Comparison of ENCODE assay signal across 8 cellular contexts in genomic region chrX:16445166-16445752, GRCh38.
DNase-seq lines count a peak whose midpoint lies in the region; ATAC-seq and TF ChIP-seq lines count a peak whose summit lies in the region.

No MANE protein-coding gene starts in this region.

- DNase-seq in MCF 10A (ENCODE audit: unreplicated experiment), result peak; percentile 70
- no peak for DNase-seq in breast epithelium (ENCODE audit: low spot score in 2 of 2)
- DNase-seq in OCI-LY7 (ENCODE audit: low spot score), result peak; percentile 48
- peak; percentile 3 for DNase-seq in activated effector memory CD4-positive, alpha-beta T cell treated with Interleukin-2 at 50 U/mL for 16 hours
- peak; percentile 10 to 34 (median 28) for DNase-seq in immature natural killer cell
- peak; percentile 10 for DNase-seq in stimulated activated CD8-positive, alpha-beta memory T cell treated with anti-CD3 and anti-CD28 coated beads, Interleukin-12 subunit alpha, Interleukin-12 subunit beta, amount 100 ng/mL, for 1 hour (ENCODE audit: low read depth)
- no peak for DNase-seq in tibial artery

- H3K9me2 ChIP-seq in OCI-LY7 (ENCODE audit: insufficient read depth, low read length), result no peaks in the 10 kb centered on the region

- H3K4me3 Mint-ChIP-seq in MCF 10A (ENCODE audit: unreplicated experiment) (no peak overlapping the region), immature natural killer cell (no peak overlapping the region)

- H3K27me3 ChIP-seq in breast epithelium (peaks cover 0 to 49% of the 10 kb centered on the region in 2 donors), tibial artery (no peaks in the 10 kb centered on the region)

- no peak overlapping the region for H2AFZ ChIP-seq in OCI-LY7 (ENCODE audit: low read length)

- peak; percentile 84 for TF ChIP-seq CTCF in MCF 10A (IDR thresholded peaks at IDR 0.05; ENCODE audit: unreplicated experiment)
- TF ChIP-seq CTCF in breast epithelium (IDR thresholded peaks at IDR 0.05), result peak in 1 of 3 donors; percentile 32
- peak; percentile 80 for TF ChIP-seq CTCF in OCI-LY7 (conservative IDR thresholded peaks at IDR 0.05; ENCODE audit: low read length)
- TF ChIP-seq CTCF in tibial artery (IDR thresholded peaks at IDR 0.05), result peak in 1 of 2 experiments; percentile 39

- intact Hi-C loops in MCF 10A (cut with micrococcal nuclease) (loop anchor here (2.0 to 10.0 kb wide), 2 partner anchors 322 to 510 kb away; partner anchors contain the start of gene GRPR), breast epithelium (cut with DNase I; ENCODE audit: low total_unique reads) (no loop called here), OCI-LY7 (cut with micrococcal nuclease; ENCODE audit: unreplicated experiment) (loop anchor here (2.0 to 10.0 kb wide), 2 partner anchors 514 to 680 kb away; no protein-coding TSS in a partner anchor), tibial artery (cut with DNase I; ENCODE audit: low total_unique reads) (no loop called here)

- peaks cover 45% of the 10 kb centered on the region for H3K27me3 Mint-ChIP-seq in MCF 10A (ENCODE audit: insufficient read depth, unreplicated experiment)
- H3K27me3 Mint-ChIP-seq in immature natural killer cell (ENCODE audit: low read depth in 3 of 3), result peaks cover 2 to 7% (median 5%) of the 10 kb centered on the region in 3 donors

- POLR2A ChIA-PET in MCF 10A (lab: Yijun Ruan, JAX) (interaction anchor here (1.3 kb wide), 1 partner anchor 39 kb away, joined by 4 read pairs; no protein-coding TSS in a partner anchor), OCI-LY7 (lab: Charles Lee) (no interaction called here)

- H3K4me1 ChIP-seq in breast epithelium, result no peaks in the 10 kb centered on the region
- H3K4me1 ChIP-seq in OCI-LY7 (ENCODE audit: insufficient read depth, low read length, poor library complexity, severe bottlenecking), result no peaks in the 10 kb centered on the region
- H3K4me1 ChIP-seq in tibial artery, result no peaks in the 10 kb centered on the region

- H3K27ac Mint-ChIP-seq in MCF 10A (ENCODE audit: low read depth, unreplicated experiment), result no peak overlapping the region
- no peak overlapping the region for H3K27ac Mint-ChIP-seq in immature natural killer cell

- H3K4me1 Mint-ChIP-seq in MCF 10A (ENCODE audit: insufficient read depth, unreplicated experiment) (no peaks in the 10 kb centered on the region), immature natural killer cell (no peaks in the 10 kb centered on the region)

- no peaks in the 10 kb centered on the region for H3K9me3 ChIP-seq in breast epithelium
- no peaks in the 10 kb centered on the region for H3K9me3 ChIP-seq in OCI-LY7 (ENCODE audit: low read length)
- no peaks in the 10 kb centered on the region for H3K9me3 ChIP-seq in tibial artery

- H3K36me3 ChIP-seq in breast epithelium (no peaks in the 10 kb centered on the region), OCI-LY7 (ENCODE audit: insufficient read depth, low read length) (no peaks in the 10 kb centered on the region), tibial artery (no peaks in the 10 kb centered on the region)

- TF ChIP-seq POLR2A in breast epithelium (IDR thresholded peaks at IDR 0.05), result no peak

- no peak overlapping the region for H3K4me2 ChIP-seq in OCI-LY7 (ENCODE audit: low read length)

- H3K9me3 Mint-ChIP-seq in MCF 10A (ENCODE audit: unreplicated experiment), result no peaks in the 10 kb centered on the region
- H3K9me3 Mint-ChIP-seq in immature natural killer cell, result no peaks in the 10 kb centered on the region

- CTCF ChIA-PET in MCF 10A (lab: Yijun Ruan, JAX) (interaction anchor here (0.6 to 3.0 kb wide), 29 partner anchors 9 to 723 kb away, joined by 3 to 19 read pairs (median 4); partner anchors contain the start of gene GRPR), OCI-LY7 (lab: Charles Lee; ENCODE audit: unreplicated experiment) (no interaction called here)

- H3K4me3 ChIP-seq in breast epithelium, result no peak overlapping the region
- no peak overlapping the region for H3K4me3 ChIP-seq in OCI-LY7 (ENCODE audit: low read depth, low read length, poor library complexity, severe bottlenecking)
- H3K4me3 ChIP-seq in tibial artery, result no peak overlapping the region

- H3K36me3 Mint-ChIP-seq in MCF 10A (ENCODE audit: insufficient read depth, unreplicated experiment) (peaks cover 6% of the 10 kb centered on the region), immature natural killer cell (no peaks in the 10 kb centered on the region)

- peak; percentile 88 for ATAC-seq in HG02852 (IDR thresholded peaks at IDR 0.05; ENCODE audit: unreplicated experiment)

- H3K79me2 ChIP-seq in OCI-LY7 (ENCODE audit: insufficient read depth, low read depth, low read length), result no peaks in the 10 kb centered on the region

- H4K20me1 ChIP-seq in OCI-LY7 (ENCODE audit: insufficient read depth, low read length), result no peaks in the 10 kb centered on the region

- H3K27ac ChIP-seq in breast epithelium, result no peak overlapping the region
- no peak overlapping the region for H3K27ac ChIP-seq in OCI-LY7 (ENCODE audit: low read depth, low read length, poor library complexity, severe bottlenecking)
- H3K27ac ChIP-seq in tibial artery, result no peak overlapping the region

- BruUV-seq in MCF 10A (replicated peaks; lab: Mats Ljungman, UMichigan) (no TSS peak), OCI-LY7 (replicated peaks; lab: Mats Ljungman, UMichigan) (no TSS peak)

Comparison
In these comparisons a context has a peak if more than half of its experiments do, and no peak if none do; other contexts are left out.
1. DNase-seq: peak in MCF 10A (single experiment), OCI-LY7 (single experiment), activated effector memory CD4-positive, alpha-beta T cell treated with Interleukin-2 at 50 U/mL for 16 hours (single experiment), immature natural killer cell (3 of 3) and stimulated activated CD8-positive, alpha-beta memory T cell treated with anti-CD3 and anti-CD28 coated beads, Interleukin-12 subunit alpha, Interleukin-12 subunit beta, amount 100 ng/mL, for 1 hour (single experiment); none in breast epithelium (0 of 2) and tibial artery (0 of 2).
2. intact Hi-C loops: an anchor here in MCF 10A (2.0 to 10.0 kb wide) and OCI-LY7 (2.0 to 10.0 kb wide); none called in breast epithelium and tibial artery.